Comparison of ENCODE assay signal across 15 cellular contexts in the genomic region with DNA sequence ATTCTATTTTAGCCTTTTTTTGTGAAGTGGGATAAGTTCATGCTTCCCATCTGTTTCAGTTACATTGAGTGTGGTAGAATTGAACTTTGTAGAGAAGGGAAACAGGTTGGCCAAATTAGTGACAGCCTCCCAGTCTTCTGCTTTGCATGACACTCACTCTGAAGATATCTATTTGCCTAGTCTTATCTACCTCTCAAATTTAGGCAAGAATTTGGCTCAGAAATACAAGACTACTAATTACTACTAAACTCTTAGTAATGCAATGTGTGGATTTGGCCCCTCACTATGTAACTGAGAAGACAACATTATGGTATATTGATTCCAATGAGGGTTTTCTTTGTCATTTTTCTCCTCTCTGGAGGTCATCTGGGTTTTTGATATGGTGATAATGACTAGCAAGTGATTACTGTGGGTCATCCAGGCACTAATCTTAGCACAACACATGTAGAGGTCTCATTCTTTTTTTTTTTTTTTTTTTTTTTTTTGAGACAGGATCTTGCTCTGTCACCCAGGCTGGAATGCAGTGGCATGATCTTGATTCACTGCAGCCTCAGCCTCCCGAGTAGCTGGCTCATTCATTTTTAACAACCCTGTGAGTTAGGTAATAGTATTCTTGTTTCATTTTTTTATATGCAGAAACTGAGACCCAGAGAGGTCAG. TPM values are rescaled to one million over a fixed set of nuclear protein-coding genes. Genes with fewer than 3 reads are reported as not detected.
A peak's percentile ranks its signal among the peaks of the same experiment; 100 is the strongest.
DNase-seq lines count a peak whose midpoint lies in the region; ATAC-seq, FAIRE-seq and TF ChIP-seq lines count a peak whose summit lies in the region.
"Had no signal": no experiment of that assay in that cellular context is flagged by ENCODE, and none has a peak within 500 bp of the region (broad histone marks: within the 10 kb centered on the region; RNA-seq: fewer than 3 reads in every experiment).

No MANE protein-coding gene starts in this region.

- POLR2A ChIA-PET in K562 (lab: Yijun Ruan, JAX): interaction anchor here (0.6 to 1.1 kb wide), 4 partner anchors 10 to 525 kb away, joined by 3 to 5 read pairs (median 3); no protein-coding TSS in a partner anchor

- TF ChIP-seq CTCF in K562 (IDR thresholded peaks at IDR 0.05 in 2 of 3, conservative IDR thresholded peaks at IDR 0.05 in 1 of 3; ENCODE audit: insufficient read depth in 2 of 3, low read depth in 1 of 3, low read length in 3 of 3) (no peak), lower leg skin (IDR thresholded peaks at IDR 0.05) (no peak)

- CTCF ChIA-PET in K562 (lab: Yijun Ruan, JAX; ENCODE audit: low intra/inter-chr PET ratio): no interaction called here

- no peak overlapping the region for H3K27ac Mint-ChIP-seq in activated T-helper 1 cell treated with anti-CD3 and anti-CD28 coated beads, Interleukin-12 subunit alpha, Interleukin-12 subunit beta, Interleukin-2, Interleukin-4 antibody, amounts not matched to agents 30 ng/mL and 10 ng/mL and 1 ng/mL, durations not matched to agents 14 hours and 24 hours and 36 hours
- H3K27ac Mint-ChIP-seq: activated naive CD8-positive, alpha-beta T cell treated with anti-CD3 and anti-CD28 coated beads, Interleukin-2, amount 50 U/mL, for 24 hours; mesothelial cell of epicardium had no signal

- no peaks in the 10 kb centered on the region for H3K9me3 ChIP-seq in K562 (replicated peaks; ENCODE audit: control insufficient read depth, insufficient read depth, low read depth, low read length)
- no peaks in the 10 kb centered on the region for H3K9me3 ChIP-seq in mesenchymal stem cell (ENCODE audit: control insufficient read depth, low read length)

- peaks cover 98% of the 10 kb centered on the region for H3K79me2 ChIP-seq in K562 (ENCODE audit: control insufficient read depth, insufficient read depth, low read length)

- H3K36me3 ChIP-seq in K562 (ENCODE audit: control insufficient read depth, insufficient read depth, low read length) (no peaks in the 10 kb centered on the region; the same call in 1 of the 3 replicates), mesenchymal stem cell (ENCODE audit: control insufficient read depth in 1 of 2, insufficient read depth in 2 of 2, low read depth in 1 of 2, low read length in 2 of 2) (peaks cover 0 to 2% of the 10 kb centered on the region in 2 experiments)

- peaks cover 80% of the 10 kb centered on the region for H3K4me1 Mint-ChIP-seq in activated T-helper 1 cell treated with anti-CD3 and anti-CD28 coated beads, Interleukin-12 subunit alpha, Interleukin-12 subunit beta, Interleukin-2, Interleukin-4 antibody, amounts not matched to agents 30 ng/mL and 10 ng/mL and 1 ng/mL, durations not matched to agents 14 hours and 24 hours and 36 hours (ENCODE audit: low read depth)

- no peak overlapping the region for H2BK12ac ChIP-seq in mesenchymal stem cell (ENCODE audit: low read length in 2 of 2)

- H3K4me1 ChIP-seq in K562 (replicated peaks in 1 of 2; ENCODE audit: control insufficient read depth in 2 of 2, insufficient read depth in 2 of 2, low read length in 2 of 2) (peaks cover 16 to 85% of the 10 kb centered on the region in 2 experiments), mesenchymal stem cell (ENCODE audit: control insufficient read depth, insufficient read depth, low read depth, low read length) (peaks cover 2% of the 10 kb centered on the region)

- no peak overlapping the region for H3K23ac ChIP-seq in mesenchymal stem cell (ENCODE audit: low read length in 2 of 2)

- H3K36me3 Mint-ChIP-seq in activated T-helper 1 cell treated with anti-CD3 and anti-CD28 coated beads, Interleukin-12 subunit alpha, Interleukin-12 subunit beta, Interleukin-2, Interleukin-4 antibody, amounts not matched to agents 30 ng/mL and 10 ng/mL and 1 ng/mL, durations not matched to agents 14 hours and 24 hours and 36 hours (ENCODE audit: low read depth): peaks cover 5% of the 10 kb centered on the region
- H3K36me3 Mint-ChIP-seq: CD4-positive, alpha-beta memory T cell; mesothelial cell of epicardium had no signal

- 0% methylated on average over 1 of the region's 1 CpG for WGBS in K562 (ENCODE audit: insufficient coverage, low coverage, missing lambda C conversion rate)
- WGBS in mesenchymal stem cell: no CpG with 5 or more reads among the region's 1 CpG
- WGBS in lower leg skin, 2 donors: 21% methylated on average over 1 of the region's 1 CpG

- no peak overlapping the region for H4K91ac ChIP-seq in mesenchymal stem cell (ENCODE audit: low read length)

- no TSS peak for BruUV-seq in K562 (replicated peaks; lab: Mats Ljungman, UMichigan)

- no peak overlapping the region for H3K18ac ChIP-seq in mesenchymal stem cell (ENCODE audit: low read depth in 1 of 2, low read length in 2 of 2)

- no peaks in the 10 kb centered on the region for H3K9me3 Mint-ChIP-seq in activated T-helper 1 cell treated with anti-CD3 and anti-CD28 coated beads, Interleukin-12 subunit alpha, Interleukin-12 subunit beta, Interleukin-2, Interleukin-4 antibody, amounts not matched to agents 30 ng/mL and 10 ng/mL and 1 ng/mL, durations not matched to agents 14 hours and 24 hours and 36 hours
- H3K9me3 Mint-ChIP-seq: activated naive CD8-positive, alpha-beta T cell treated with anti-CD3 and anti-CD28 coated beads, Interleukin-2, amount 50 U/mL, for 24 hours; mesothelial cell of epicardium had no signal

- peak; percentile 9 for ATAC-seq in K562
- ATAC-seq: activated naive CD8-positive, alpha-beta T cell treated with anti-CD3 and anti-CD28 coated beads, Interleukin-2, amount 50 U/mL, for 24 hours had no signal

- no peaks in the 10 kb centered on the region for H3K27me3 Mint-ChIP-seq in activated T-helper 1 cell treated with anti-CD3 and anti-CD28 coated beads, Interleukin-12 subunit alpha, Interleukin-12 subunit beta, Interleukin-2, Interleukin-4 antibody, amounts not matched to agents 30 ng/mL and 10 ng/mL and 1 ng/mL, durations not matched to agents 14 hours and 24 hours and 36 hours (ENCODE audit: insufficient read depth)
- H3K27me3 Mint-ChIP-seq: activated naive CD8-positive, alpha-beta T cell treated with anti-CD3 and anti-CD28 coated beads, Interleukin-2, amount 50 U/mL, for 24 hours; CD4-positive, alpha-beta memory T cell had no signal

- no peak overlapping the region for H2AK5ac ChIP-seq in mesenchymal stem cell (ENCODE audit: low read length, severe bottlenecking)

- no peak for FAIRE-seq in K562 (lab: Jason Lieb, UNC)
- FAIRE-seq: HTR-8/SVneo had no signal

- H3K4ac ChIP-seq in mesenchymal stem cell (ENCODE audit: low read depth in 1 of 2, low read length in 2 of 2): no peak overlapping the region

- in situ Hi-C loops in K562 (cut with MboI): no loop called here

- H4K8ac ChIP-seq in mesenchymal stem cell (ENCODE audit: low read length): no peak overlapping the region

- H4K20me1 ChIP-seq in K562 (replicated peaks; ENCODE audit: control insufficient read depth, insufficient read depth, low read length): peaks cover 13% of the 10 kb centered on the region

- peak; percentile 84 for TF ChIP-seq EP300 in K562 (IDR thresholded peaks at IDR 0.05; ENCODE audit: low read length)

- TF ChIP-seq POLR2A in K562 (conservative IDR thresholded peaks at IDR 0.05): no peak
- TF ChIP-seq POLR2A in lower leg skin (IDR thresholded peaks at IDR 0.05): no peak

- intact Hi-C loops in K562 (cut with micrococcal nuclease) (loop anchor here (1.0 kb wide), 1 partner anchor 15 kb away; no protein-coding TSS in a partner anchor), lower leg skin (cut with DNase I; ENCODE audit: low total_unique reads) (no loop called here)
- intact Hi-C loops in activated T-helper 1 cell treated with anti-CD3 and anti-CD28 coated beads, Interleukin-12 subunit alpha, Interleukin-12 subunit beta, Interleukin-2, Interleukin-4 antibody, amounts not matched to agents 30 ng/mL and 10 ng/mL and 1 ng/mL, durations not matched to agents 14 hours and 24 hours and 36 hours (cut with micrococcal nuclease): no loop called here

- no peak overlapping the region for H2BK5ac ChIP-seq in mesenchymal stem cell (ENCODE audit: low read depth, low read length, poor library complexity, severe bottlenecking)

- H3K27ac ChIP-seq in K562 (ENCODE audit: extremely low read depth, low read depth, low read length) (peak overlapping the region; percentile 7; the same call in 1 of the 3 replicates), mesenchymal stem cell (ENCODE audit: low read length, poor library complexity, severe bottlenecking) (no peak overlapping the region)
- H3K27ac ChIP-seq: dorsolateral prefrontal cortex had no signal

- no peak overlapping the region for H2AFZ ChIP-seq in K562 (ENCODE audit: low read depth, low read length)
- no peak overlapping the region for H2AFZ ChIP-seq in mesenchymal stem cell (ENCODE audit: low read depth, low read length)

- no peak overlapping the region for H3K4me3 Mint-ChIP-seq in activated T-helper 1 cell treated with anti-CD3 and anti-CD28 coated beads, Interleukin-12 subunit alpha, Interleukin-12 subunit beta, Interleukin-2, Interleukin-4 antibody, amounts not matched to agents 30 ng/mL and 10 ng/mL and 1 ng/mL, durations not matched to agents 14 hours and 24 hours and 36 hours
- H3K4me3 Mint-ChIP-seq: activated naive CD8-positive, alpha-beta T cell treated with anti-CD3 and anti-CD28 coated beads, Interleukin-2, amount 50 U/mL, for 24 hours; mesothelial cell of epicardium had no signal

- H3K27me3 ChIP-seq in K562 (ENCODE audit: control insufficient read depth in 2 of 2, insufficient read depth in 2 of 2, low read length in 2 of 2) (no peaks in the 10 kb centered on the region), mesenchymal stem cell (ENCODE audit: control insufficient read depth in 1 of 2, insufficient read depth in 1 of 2, low read length in 2 of 2) (no peaks in the 10 kb centered on the region)
- H3K27me3 ChIP-seq: dorsolateral prefrontal cortex had no signal

- no peak for TF ChIP-seq RAD21 in K562 (CRISPR knock-in tag; conservative IDR thresholded peaks at IDR 0.05 in 1 of 2, IDR thresholded peaks at IDR 0.05 in 1 of 2)

- peaks cover 2% of the 10 kb centered on the region for H3K9me1 ChIP-seq in K562 (ENCODE audit: control insufficient read depth, insufficient read depth, low read length)

- no peak overlapping the region for H3K14ac ChIP-seq in mesenchymal stem cell (ENCODE audit: low read length in 2 of 2)

- no peak overlapping the region for H2BK15ac ChIP-seq in mesenchymal stem cell (ENCODE audit: low read depth, poor library complexity, severe bottlenecking)

- no peak overlapping the region for H2BK120ac ChIP-seq in mesenchymal stem cell (ENCODE audit: low read depth, low read length)

- no peak overlapping the region; the same call in 1 of the 2 replicates for H3K4me2 ChIP-seq in K562 (ENCODE audit: insufficient read depth, low read length)
- no peak overlapping the region for H3K4me2 ChIP-seq in mesenchymal stem cell (ENCODE audit: low read length, poor library complexity, severe bottlenecking)

- H3K79me1 ChIP-seq in mesenchymal stem cell (replicated peaks; ENCODE audit: low read length, poor library complexity, severe bottlenecking): peaks cover 22% of the 10 kb centered on the region

- DNase-seq in EL: peak; percentile 71
- peak; percentile 27 to 69 for DNase-seq in NCI-H526 (lab: John Stamatoyannopoulos, UW)
- DNase-seq in K562 (ENCODE audit: extremely low read depth in 1 of 4, low spot score in 3 of 4): peak in 2 of 4 experiments; percentile 57 to 65
- DNase-seq in mesenchymal stem cell: peak; percentile 40
- no peak for DNase-seq in GOT3 (lab: John Stamatoyannopoulos, UW)
- no peak for DNase-seq in activated CD4-positive, alpha-beta T cell treated with anti-CD3 and anti-CD28 coated beads for 4 hours
- DNase-seq in activated T-helper 1 cell treated with anti-CD3 and anti-CD28 coated beads, Interleukin-12 subunit alpha, Interleukin-12 subunit beta, Interleukin-2, Interleukin-4 antibody, amounts not matched to agents 30 ng/mL and 10 ng/mL and 1 ng/mL, durations not matched to agents 14 hours and 24 hours and 36 hours (ENCODE audit: low spot score): no peak
- DNase-seq in lower leg skin (ENCODE audit: low spot score in 2 of 2): no peak
- DNase-seq: activated naive CD8-positive, alpha-beta T cell treated with anti-CD3 and anti-CD28 coated beads, Interleukin-2, amount 50 U/mL, for 24 hours; CD4-positive, alpha-beta memory T cell; dorsolateral prefrontal cortex; NCI-H82; stimulated activated CD4-positive, alpha-beta T cell treated with anti-CD3 and anti-CD28 coated beads, Interleukin-4, amount 100 ng/mL, for 24 hours had no signal

- 0 out of 4 replicates have a peak overlapping the region, but pooled peaks of 1 of the 2 experiments have one; percentile 11 for H3K9ac ChIP-seq in K562 (ENCODE audit: insufficient read depth in 1 of 2, low read depth in 2 of 2, low read length in 2 of 2)
- peak overlapping the region; percentile 83 for H3K9ac ChIP-seq in mesenchymal stem cell (ENCODE audit: low read length)

- H3K4me3 ChIP-seq in K562: no peak overlapping the region
- H3K4me3 ChIP-seq in mesenchymal stem cell (ENCODE audit: insufficient read depth in 1 of 2, low read depth in 1 of 2, low read length in 2 of 2): peak overlapping the region in 1 of 2 experiments; percentile 33
- no peak overlapping the region for H3K4me3 ChIP-seq in lower leg skin (ENCODE audit: low read depth, poor library complexity, severe bottlenecking)
- H3K4me3 ChIP-seq: dorsolateral prefrontal cortex had no signal

RNA-seq across cellular contexts. Expression of a gene that starts 6.3 kb away (rescaled TPM):
- total RNA-seq in K562 (2011; cell fraction: chromatin; rRNA removed; ENCODE audit: low replicate concordance): 56.4 and 57.9 TPM in 2 replicates
- total RNA-seq in K562 (2011; cell fraction: nucleolus; rRNA removed): 30.9 and 35.8 TPM in 2 replicates
- total RNA-seq in K562 (2011; cell fraction: nucleoplasm; rRNA removed): 54.3 and 85.3 TPM in 2 replicates
- total RNA-seq in K562 (2014; rRNA removed): 28.9 and 32.8 TPM in 2 replicates
- 63.8 and 70.0 TPM in 2 replicates for total RNA-seq in K562 (2014; rRNA removed; fragmentation: Illumina TruSeq; extraction: Trizol)
- total RNA-seq in K562 (2015; rRNA removed; fragmentation: Illumina TruSeq; extraction: Trizol): 51.2 and 56.6 TPM in 2 replicates
- 61.3 and 67.5 TPM in 2 replicates for total RNA-seq in K562 (2021)
- polyA plus RNA-seq in K562 (2011; rRNA removed): 45.5 and 47.7 TPM in 2 replicates
- 16.7 and 30.0 TPM in 2 replicates for polyA plus RNA-seq in K562 (2011; cell fraction: cytosol; rRNA removed)
- 16.0 and 22.1 TPM in 2 replicates for polyA plus RNA-seq in K562 (2011; cell fraction: nucleus; rRNA removed)
- polyA plus RNA-seq in K562 (2012): 24.4 and 27.6 TPM in 2 replicates
- polyA plus RNA-seq in K562 (2014; fragmentation: Illumina TruSeq; extraction: Trizol): 37.7 and 42.9 TPM in 2 replicates
- 10 to 100 TPM in 1 of 2 experiments, 1 to 10 TPM in 1; 7.2 to 10.7 TPM for polyA plus RNA-seq in K562 (2014; fragmentation: Nextera tagmentation; extraction: Ambion mirVana)
- polyA plus RNA-seq in K562 (2014; rRNA removed): 25.5 and 29.2 TPM in 2 replicates
- 106 and 108 TPM in 2 replicates for polyA minus RNA-seq in K562 (2011; rRNA and poly(A)+ RNA removed)
- 36.5 and 48.0 TPM in 2 replicates for polyA minus RNA-seq in K562 (2011; cell fraction: cytosol; rRNA and poly(A)+ RNA removed)
- polyA minus RNA-seq in K562 (2011; cell fraction: nucleus; rRNA and poly(A)+ RNA removed): 9.8 and 19.0 TPM in 2 replicates
- 19.5 TPM for polyA plus RNA-seq in mesenchymal stem cell (2013, experiment 1 of 2)
- 19.9 TPM for polyA plus RNA-seq in mesenchymal stem cell (2013, experiment 2 of 2)
- 36.6 and 39.2 TPM in 2 replicates for total RNA-seq in activated T-helper 1 cell treated with anti-CD3 and anti-CD28 coated beads, Interleukin-12 subunit alpha, Interleukin-12 subunit beta, Interleukin-2, Interleukin-4 antibody, amounts not matched to agents 30 ng/mL and 10 ng/mL and 1 ng/mL, durations not matched to agents 14 hours and 24 hours and 36 hours
- 10 to 100 TPM; 16.7 to 25.2 (median 20.3) TPM for total RNA-seq in lower leg skin

RNA-seq across cellular contexts. Expression of a gene that starts 49.9 kb away (rescaled TPM):
- 35.1 and 99.5 TPM in 2 replicates for total RNA-seq in K562 (2011; cell fraction: chromatin; rRNA removed; ENCODE audit: low replicate concordance)
- total RNA-seq in K562 (2011; cell fraction: nucleolus; rRNA removed): 118 and 119 TPM in 2 replicates
- total RNA-seq in K562 (2011; cell fraction: nucleoplasm; rRNA removed): 78.9 and 84.8 TPM in 2 replicates
- total RNA-seq in K562 (2014; rRNA removed) (85.5 and 99.4 TPM in 2 replicates), K562 (2014; rRNA removed; fragmentation: Illumina TruSeq; extraction: Trizol) (30.7 and 33.8 TPM in 2 replicates), K562 (2015; rRNA removed; fragmentation: Illumina TruSeq; extraction: Trizol) (38.9 and 39.7 TPM in 2 replicates), K562 (2021) (56.4 and 57.5 TPM in 2 replicates), lower leg skin (10 to 100 TPM; 27.0 to 55.8 (median 48.2) TPM)
- polyA plus RNA-seq in K562 (2011; rRNA removed) (35.9 and 39.0 TPM in 2 replicates), K562 (2014; fragmentation: Illumina TruSeq; extraction: Trizol) (52.4 and 53.1 TPM in 2 replicates), K562 (2014; fragmentation: Nextera tagmentation; extraction: Ambion mirVana) (10 to 100 TPM in 1 of 2 experiments, 1 to 10 TPM in 1; 7.9 to 13.0 TPM), K562 (2014; rRNA removed) (94.5 and 94.7 TPM in 2 replicates)
- 46.7 and 101 TPM in 2 replicates for polyA plus RNA-seq in K562 (2011; cell fraction: cytosol; rRNA removed)
- 32.1 and 53.1 TPM in 2 replicates for polyA plus RNA-seq in K562 (2011; cell fraction: nucleus; rRNA removed)
- polyA plus RNA-seq in K562 (2012): 40.2 and 44.0 TPM in 2 replicates
- polyA minus RNA-seq in K562 (2011; rRNA and poly(A)+ RNA removed): 39.1 and 54.9 TPM in 2 replicates
- polyA minus RNA-seq in K562 (2011; cell fraction: cytosol; rRNA and poly(A)+ RNA removed): 30.2 and 38.8 TPM in 2 replicates
- 23.4 and 26.4 TPM in 2 replicates for polyA minus RNA-seq in K562 (2011; cell fraction: nucleus; rRNA and poly(A)+ RNA removed)
- polyA plus RNA-seq in mesenchymal stem cell (2013, experiment 1 of 2): 15.8 TPM
- 15.6 TPM for polyA plus RNA-seq in mesenchymal stem cell (2013, experiment 2 of 2)
- total RNA-seq in activated T-helper 1 cell treated with anti-CD3 and anti-CD28 coated beads, Interleukin-12 subunit alpha, Interleukin-12 subunit beta, Interleukin-2, Interleukin-4 antibody, amounts not matched to agents 30 ng/mL and 10 ng/mL and 1 ng/mL, durations not matched to agents 14 hours and 24 hours and 36 hours: 41.3 and 44.1 TPM in 2 replicates

Comparison
In these comparisons a context has a peak if more than half of its experiments do, and no peak if none do; other contexts are left out.
1. DNase-seq: peak in EL (single experiment), NCI-H526 (2 of 2) and mesenchymal stem cell (single experiment); none in GOT3 (single experiment), activated CD4-positive, alpha-beta T cell treated with anti-CD3 and anti-CD28 coated beads for 4 hours (0 of 2), activated T-helper 1 cell treated with anti-CD3 and anti-CD28 coated beads, Interleukin-12 subunit alpha, Interleukin-12 subunit beta, Interleukin-2, Interleukin-4 antibody, amounts not matched to agents 30 ng/mL and 10 ng/mL and 1 ng/mL, durations not matched to agents 14 hours and 24 hours and 36 hours (single experiment) and lower leg skin (0 of 2).